In genomic region chr6:34189806-34190503, GRCh38 we compare ENCODE assay signal across 10 cellular contexts. TPM values are rescaled to one million over a fixed set of nuclear protein-coding genes. Genes with fewer than 3 reads are reported as not detected.
DNase-seq lines count a peak whose midpoint lies in the region; ATAC-seq and TF ChIP-seq lines count a peak whose summit lies in the region.
"Had no signal": no experiment of that assay in that cellular context is flagged by ENCODE, and none has a peak within 500 bp of the region (broad histone marks: within the 10 kb centered on the region; RNA-seq: fewer than 3 reads in every experiment).

No MANE protein-coding gene starts in this region.

- no peaks in the 10 kb centered on the region for H3K4me1 ChIP-seq in vagina

- no peaks in the 10 kb centered on the region for H3K36me3 Mint-ChIP-seq in activated naive CD4-positive, alpha-beta T cell treated with anti-CD3 and anti-CD28 coated beads, Interleukin-2, amount 50 U/mL, for 72 hours

- DNase-seq in RPMI8226 (peak; percentile 88), C1 segment of cervical spinal cord (lab: John Stamatoyannopoulos, UW) (no peak), NCI-H748 treated with DMSO at 0.1 percent for 48 hours (lab: John Stamatoyannopoulos, UW) (no peak), vagina (ENCODE audit: extremely low spot score in 2 of 2) (no peak)
- DNase-seq in activated naive CD4-positive, alpha-beta T cell treated with anti-CD3 and anti-CD28 coated beads, Interleukin-2, amount 50 U/mL, for 72 hours (ENCODE audit: low spot score in 2 of 2) = peak in 1 of 2 donors; percentile 52
- DNase-seq in stimulated activated CD4-positive, alpha-beta T cell treated with anti-CD3 and anti-CD28 coated beads, Interleukin-4, amount 100 ng/mL, for 4 hours = peak; percentile 48 to 57
- DNase-seq: NCI-H1105 had no signal

- 0 out of 2 replicates have a peak, but pooled peaks have one; percentile 11 for TF ChIP-seq CTCF in GM12874 (IDR thresholded peaks at IDR 0.05; ENCODE audit: insufficient read depth, low read depth, low read length)
- no peak for TF ChIP-seq CTCF in vagina (IDR thresholded peaks at IDR 0.05)

- H3K9me3 Mint-ChIP-seq in activated naive CD4-positive, alpha-beta T cell treated with anti-CD3 and anti-CD28 coated beads, Interleukin-2, amount 50 U/mL, for 72 hours = no peaks in the 10 kb centered on the region
- H3K9me3 Mint-ChIP-seq: T-helper 2 cell treated with Interferon-gamma antibody and Interleukin-4, amounts not matched to agents 5 μg/mL and 100 μg/mL, for 36 hours had no signal

- no peaks in the 10 kb centered on the region for H3K27me3 ChIP-seq in vagina

- peak overlapping the region in 1 of 2 donors; percentile 14 for H3K27ac Mint-ChIP-seq in activated naive CD4-positive, alpha-beta T cell treated with anti-CD3 and anti-CD28 coated beads, Interleukin-2, amount 50 U/mL, for 72 hours
- H3K27ac Mint-ChIP-seq: T-helper 2 cell treated with Interferon-gamma antibody and Interleukin-4, amounts not matched to agents 5 μg/mL and 100 μg/mL, for 36 hours had no signal

- H3K27ac ChIP-seq in vagina = no peak overlapping the region

- TF ChIP-seq POLR2A in vagina (IDR thresholded peaks at IDR 0.05) = no peak

- no peaks in the 10 kb centered on the region for H3K9me3 ChIP-seq in vagina

- intact Hi-C loops in vagina (cut with DNase I) = loop anchor here (10.0 kb wide), 1 partner anchor 225 kb away; no protein-coding TSS in a partner anchor

- no peak overlapping the region for H3K4me3 ChIP-seq in vagina

- ATAC-seq in activated naive CD4-positive, alpha-beta T cell treated with anti-CD3 and anti-CD28 coated beads, Interleukin-2, amount 50 U/mL, for 72 hours = peak; percentile 58 to 70
- ATAC-seq in HG03159 (IDR thresholded peaks at IDR 0.05; ENCODE audit: unreplicated experiment) = no peak

- H3K36me3 ChIP-seq in vagina = no peaks in the 10 kb centered on the region

RNA-seq across cellular contexts. Expression of gene GRM4, which starts 44.1 kb away (rescaled TPM):
- under 1 TPM; 0.12 to 0.36 TPM for total RNA-seq in activated naive CD4-positive, alpha-beta T cell treated with anti-CD3 and anti-CD28 coated beads, Interleukin-2, amount 50 U/mL, for 72 hours
- total RNA-seq in vagina = not detected

RNA-seq across cellular contexts. Expression of gene HMGA1, which starts 46.7 kb away (rescaled TPM):
- total RNA-seq in activated naive CD4-positive, alpha-beta T cell treated with anti-CD3 and anti-CD28 coated beads, Interleukin-2, amount 50 U/mL, for 72 hours = 100 to 1,000 TPM; 524 to 600 TPM
- total RNA-seq in vagina = 65.6 TPM

RNA-seq across cellular contexts. Expression of gene SMIM29, which starts 58.9 kb away (rescaled TPM):
- 10 to 100 TPM; 12.8 to 25.1 TPM for total RNA-seq in activated naive CD4-positive, alpha-beta T cell treated with anti-CD3 and anti-CD28 coated beads, Interleukin-2, amount 50 U/mL, for 72 hours
- total RNA-seq in vagina = 22.3 TPM

Comparison
In these comparisons a context has a peak if more than half of its experiments do, and no peak if none do; other contexts are left out.
1. DNase-seq: peak in RPMI8226 (single experiment) and stimulated activated CD4-positive, alpha-beta T cell treated with anti-CD3 and anti-CD28 coated beads, Interleukin-4, amount 100 ng/mL, for 4 hours (2 of 2); none in C1 segment of cervical spinal cord (0 of 14), NCI-H748 treated with DMSO at 0.1 percent for 48 hours (single experiment) and vagina (0 of 2).